8 cellular contexts compared by ENCODE assay signal in genomic region chr15:76235186-76235826, GRCh38.
DNase-seq lines count a peak whose midpoint lies in the region; ATAC-seq, FAIRE-seq and TF ChIP-seq lines count a peak whose summit lies in the region.

No MANE protein-coding gene starts in this region.

- DNase-seq in activated naive CD8-positive, alpha-beta T cell treated with anti-CD3 and anti-CD28 coated beads, Interleukin-2, amount 10 ng/mL, durations not matched to agents 7 days and 5 days: no peak
- no peak for DNase-seq in activated naive CD8-positive, alpha-beta T cell treated with anti-CD3 and anti-CD28 coated beads for 36 hours
- DNase-seq in NCI-H146 treated with DMSO at 0.1 percent for 48 hours (lab: John Stamatoyannopoulos, UW; ENCODE audit: unreplicated experiment) (peak; percentile 46), keratinocyte (ENCODE audit: low read depth, low spot score) (no peak), urothelium cell line (ENCODE audit: low spot score) (peak; percentile 25)
- no peak for DNase-seq in T-helper 2 cell treated with Interferon-gamma antibody and Interleukin-4, amounts not matched to agents 5 μg/mL and 100 μg/mL, for 36 hours (ENCODE audit: low spot score)

- no peak overlapping the region for H2AFZ ChIP-seq in keratinocyte (ENCODE audit: control insufficient read depth, low read length)

- no peaks in the 10 kb centered on the region for H3K4me1 Mint-ChIP-seq in activated naive CD8-positive, alpha-beta T cell treated with anti-CD3 and anti-CD28 coated beads, Interleukin-2, amount 10 ng/mL, durations not matched to agents 7 days and 5 days
- H3K4me1 Mint-ChIP-seq in activated naive CD8-positive, alpha-beta T cell treated with anti-CD3 and anti-CD28 coated beads for 36 hours: no peaks in the 10 kb centered on the region
- no peaks in the 10 kb centered on the region for H3K4me1 Mint-ChIP-seq in activated T-helper 17 cell treated with anti-CD3 and anti-CD28 coated beads, Interleukin-2, amount 50 U/mL, for 72 hours
- no peaks in the 10 kb centered on the region for H3K4me1 Mint-ChIP-seq in T-helper 2 cell treated with Interferon-gamma antibody and Interleukin-4, amounts not matched to agents 5 μg/mL and 100 μg/mL, for 36 hours (ENCODE audit: low read depth)

- TF ChIP-seq CTCF in keratinocyte (optimal IDR thresholded peaks at IDR 0.05 in 1 of 3, IDR thresholded peaks at IDR 0.05 in 1 of 3, conservative IDR thresholded peaks at IDR 0.05 in 1 of 3; ENCODE audit: extremely low read depth in 1 of 3, insufficient read depth in 2 of 3, low read length in 3 of 3): peak; percentile 16 to 47 (median 33)

- POLR2A ChIA-PET in activated naive CD8-positive, alpha-beta T cell treated with anti-CD3 and anti-CD28 coated beads, Interleukin-2, amount 10 ng/mL, durations not matched to agents 7 days and 5 days (lab: Charles Lee): no interaction called here

- H3K4me1 ChIP-seq in keratinocyte (ENCODE audit: control insufficient read depth, extremely low read depth, insufficient read depth, low read length): peaks cover 5% of the 10 kb centered on the region

- peak; percentile 60 for ATAC-seq in activated naive CD8-positive, alpha-beta T cell treated with anti-CD3 and anti-CD28 coated beads, Interleukin-2, amount 10 ng/mL, durations not matched to agents 7 days and 5 days (ENCODE audit: low read depth)
- ATAC-seq in activated T-helper 17 cell treated with anti-CD3 and anti-CD28 coated beads, Interleukin-2, amount 50 U/mL, for 72 hours (replicated peaks): peak; percentile 57
- ATAC-seq in HG03521 (IDR thresholded peaks at IDR 0.05; ENCODE audit: unreplicated experiment): no peak

- H3K4me2 ChIP-seq in keratinocyte (ENCODE audit: control insufficient read depth, extremely low read depth, insufficient read depth, low read depth, low read length): no peak overlapping the region

- dilution Hi-C loops in keratinocyte (cut with MboI; ENCODE audit: extremely low pct_ligation_motif_present, low sequenced_read_pairs): no loop called here

- no peak overlapping the region for H3K4me3 Mint-ChIP-seq in activated naive CD8-positive, alpha-beta T cell treated with anti-CD3 and anti-CD28 coated beads, Interleukin-2, amount 10 ng/mL, durations not matched to agents 7 days and 5 days
- no peak overlapping the region for H3K4me3 Mint-ChIP-seq in activated naive CD8-positive, alpha-beta T cell treated with anti-CD3 and anti-CD28 coated beads for 36 hours
- H3K4me3 Mint-ChIP-seq in activated T-helper 17 cell treated with anti-CD3 and anti-CD28 coated beads, Interleukin-2, amount 50 U/mL, for 72 hours: no peak overlapping the region
- H3K4me3 Mint-ChIP-seq in T-helper 2 cell treated with Interferon-gamma antibody and Interleukin-4, amounts not matched to agents 5 μg/mL and 100 μg/mL, for 36 hours: no peak overlapping the region

- H3K9me3 ChIP-seq in keratinocyte (ENCODE audit: control insufficient read depth, low read depth, low read length): no peaks in the 10 kb centered on the region

- H4K20me1 ChIP-seq in keratinocyte (ENCODE audit: control insufficient read depth, extremely low read depth, insufficient read depth, low read length): no peaks in the 10 kb centered on the region

- H3K36me3 ChIP-seq in keratinocyte (ENCODE audit: control insufficient read depth in 2 of 2, extremely low read depth in 1 of 2, insufficient read depth in 2 of 2, low read length in 2 of 2): peaks cover 4 to 6% of the 10 kb centered on the region in 2 experiments

- H3K79me2 ChIP-seq in keratinocyte (ENCODE audit: control insufficient read depth, insufficient read depth, low read length): no peaks in the 10 kb centered on the region

- no peaks in the 10 kb centered on the region for H3K27me3 ChIP-seq in keratinocyte (ENCODE audit: control insufficient read depth, extremely low read depth, insufficient read depth, low read length)

- no peak overlapping the region for H3K4me3 ChIP-seq in keratinocyte (ENCODE audit: control insufficient read depth in 2 of 3, extremely low read depth in 1 of 3, insufficient read depth in 2 of 3, low read depth in 1 of 3, low read length in 3 of 3)

- H3K9me1 ChIP-seq in keratinocyte (ENCODE audit: control insufficient read depth, extremely low read depth, insufficient read depth, low read length): no peaks in the 10 kb centered on the region

- H3K36me3 Mint-ChIP-seq in activated naive CD8-positive, alpha-beta T cell treated with anti-CD3 and anti-CD28 coated beads, Interleukin-2, amount 10 ng/mL, durations not matched to agents 7 days and 5 days: peaks cover 6% of the 10 kb centered on the region
- H3K36me3 Mint-ChIP-seq in activated naive CD8-positive, alpha-beta T cell treated with anti-CD3 and anti-CD28 coated beads for 36 hours: peaks cover 4% of the 10 kb centered on the region
- peaks cover 22% of the 10 kb centered on the region for H3K36me3 Mint-ChIP-seq in activated T-helper 17 cell treated with anti-CD3 and anti-CD28 coated beads, Interleukin-2, amount 50 U/mL, for 72 hours (ENCODE audit: low read depth)
- peaks cover 9% of the 10 kb centered on the region for H3K36me3 Mint-ChIP-seq in T-helper 2 cell treated with Interferon-gamma antibody and Interleukin-4, amounts not matched to agents 5 μg/mL and 100 μg/mL, for 36 hours (ENCODE audit: low read depth)

- FAIRE-seq in keratinocyte (lab: Jason Lieb, UNC) (peak; percentile 39), urothelium cell line (lab: Jason Lieb, UNC) (no peak)

- no peaks in the 10 kb centered on the region for H3K27me3 Mint-ChIP-seq in activated naive CD8-positive, alpha-beta T cell treated with anti-CD3 and anti-CD28 coated beads, Interleukin-2, amount 10 ng/mL, durations not matched to agents 7 days and 5 days
- no peaks in the 10 kb centered on the region for H3K27me3 Mint-ChIP-seq in activated naive CD8-positive, alpha-beta T cell treated with anti-CD3 and anti-CD28 coated beads for 36 hours
- H3K27me3 Mint-ChIP-seq in activated T-helper 17 cell treated with anti-CD3 and anti-CD28 coated beads, Interleukin-2, amount 50 U/mL, for 72 hours: no peaks in the 10 kb centered on the region
- H3K27me3 Mint-ChIP-seq in T-helper 2 cell treated with Interferon-gamma antibody and Interleukin-4, amounts not matched to agents 5 μg/mL and 100 μg/mL, for 36 hours (ENCODE audit: low read depth): no peaks in the 10 kb centered on the region

- no peak overlapping the region for H3K27ac Mint-ChIP-seq in activated naive CD8-positive, alpha-beta T cell treated with anti-CD3 and anti-CD28 coated beads, Interleukin-2, amount 10 ng/mL, durations not matched to agents 7 days and 5 days
- H3K27ac Mint-ChIP-seq in activated naive CD8-positive, alpha-beta T cell treated with anti-CD3 and anti-CD28 coated beads for 36 hours: no peak overlapping the region
- H3K27ac Mint-ChIP-seq in activated T-helper 17 cell treated with anti-CD3 and anti-CD28 coated beads, Interleukin-2, amount 50 U/mL, for 72 hours: no peak overlapping the region
- no peak overlapping the region for H3K27ac Mint-ChIP-seq in T-helper 2 cell treated with Interferon-gamma antibody and Interleukin-4, amounts not matched to agents 5 μg/mL and 100 μg/mL, for 36 hours

- no peak overlapping the region for H3K27ac ChIP-seq in keratinocyte (ENCODE audit: control insufficient read depth, insufficient read depth, low read length)

- H3K9me3 Mint-ChIP-seq in activated naive CD8-positive, alpha-beta T cell treated with anti-CD3 and anti-CD28 coated beads, Interleukin-2, amount 10 ng/mL, durations not matched to agents 7 days and 5 days: no peaks in the 10 kb centered on the region
- no peaks in the 10 kb centered on the region for H3K9me3 Mint-ChIP-seq in activated naive CD8-positive, alpha-beta T cell treated with anti-CD3 and anti-CD28 coated beads for 36 hours
- no peaks in the 10 kb centered on the region for H3K9me3 Mint-ChIP-seq in activated T-helper 17 cell treated with anti-CD3 and anti-CD28 coated beads, Interleukin-2, amount 50 U/mL, for 72 hours
- H3K9me3 Mint-ChIP-seq in T-helper 2 cell treated with Interferon-gamma antibody and Interleukin-4, amounts not matched to agents 5 μg/mL and 100 μg/mL, for 36 hours: no peaks in the 10 kb centered on the region

- no peak overlapping the region for H3K9ac ChIP-seq in keratinocyte (ENCODE audit: control insufficient read depth, extremely low read depth, insufficient read depth, low read length)

Comparison
In these comparisons a context has a peak if more than half of its experiments do, and no peak if none do; other contexts are left out.
1. DNase-seq: peak in NCI-H146 treated with DMSO at 0.1 percent for 48 hours (single experiment) and urothelium cell line (single experiment); none in activated naive CD8-positive, alpha-beta T cell treated with anti-CD3 and anti-CD28 coated beads, Interleukin-2, amount 10 ng/mL, durations not matched to agents 7 days and 5 days (single experiment), activated naive CD8-positive, alpha-beta T cell treated with anti-CD3 and anti-CD28 coated beads for 36 hours (single experiment), keratinocyte (single experiment) and T-helper 2 cell treated with Interferon-gamma antibody and Interleukin-4, amounts not matched to agents 5 μg/mL and 100 μg/mL, for 36 hours (single experiment).